Comparison of ENCODE assay signal across 16 cellular contexts in genomic region chr1:41497631-41498030, GRCh38. TPM values are rescaled to one million over a fixed set of nuclear protein-coding genes. Genes with fewer than 3 reads are reported as not detected.
A peak's percentile ranks its signal among the peaks of the same experiment; 100 is the strongest.
DNase-seq lines count a peak whose midpoint lies in the region; ATAC-seq and TF ChIP-seq lines count a peak whose summit lies in the region.
"Had no signal": no experiment of that assay in that cellular context is flagged by ENCODE, and none has a peak within 500 bp of the region (broad histone marks: within the 10 kb centered on the region; RNA-seq: fewer than 3 reads in every experiment).

No MANE protein-coding gene starts in this region.

- TF ChIP-seq POLR2A in esophagus muscularis mucosa (IDR thresholded peaks at IDR 0.05; ENCODE audit: low read depth) (no peak), tibial nerve (IDR thresholded peaks at IDR 0.05) (no peak)

- H3K27ac ChIP-seq in RWPE1 (peak overlapping the region; percentile 93), esophagus muscularis mucosa (replicated peaks in 1 of 4) (peak overlapping the region; percentile 90 to 93 (median 90)), tibial nerve (peak overlapping the region; percentile 2 to 97 (median 86))

- H3K4me1 ChIP-seq in esophagus muscularis mucosa (peaks cover 58 to 72% (median 64%) of the 10 kb centered on the region in 4 donors), tibial nerve (peaks cover 0 to 52% (median 22%) of the 10 kb centered on the region in 4 donors)

- H3K36me3 ChIP-seq in esophagus muscularis mucosa (no peaks in the 10 kb centered on the region), tibial nerve (no peaks in the 10 kb centered on the region)

- 97% methylated on average over 3 of the region's 3 CpGs for WGBS in esophagus muscularis mucosa
- 93 to 94% methylated on average over 3 of the region's 3 CpGs for WGBS in tibial nerve, 2 donors

- no peak for TF ChIP-seq CTCF in RWPE1 (conservative IDR thresholded peaks at IDR 0.05; ENCODE audit: low read depth)
- no peak for TF ChIP-seq CTCF in esophagus muscularis mucosa (IDR thresholded peaks at IDR 0.05)
- no peak for TF ChIP-seq CTCF in neural crest cell (conservative IDR thresholded peaks at IDR 0.05)
- TF ChIP-seq CTCF in tibial nerve (IDR thresholded peaks at IDR 0.05), result no peak

- DNase-seq in RWPE1 (ENCODE audit: low spot score) (no peak), esophagus muscularis mucosa (ENCODE audit: extremely low spot score) (no peak), neural crest cell (ENCODE audit: low read depth, low spot score) (no peak), tibial nerve (ENCODE audit: low spot score in 2 of 2) (no peak), NCI-H2196 treated with DMSO at 0.1 percent for 48 hours (lab: John Stamatoyannopoulos, UW; ENCODE audit: unreplicated experiment) (no peak), kidney glomerular epithelial cell (lab: John Stamatoyannopoulos, UW) (no peak)
- DNase-seq: activated CD4-positive, CD25-positive, alpha-beta regulatory T cell; DMS 273 treated with DMSO at 0.1 percent for 48 hours; erythroblast; KG1; naive thymus-derived CD8-positive, alpha-beta T cell; NCI-H524; T-helper 2 cell had no signal

- H3K27ac Mint-ChIP-seq in neural crest cell (ENCODE audit: unreplicated experiment), result no peak overlapping the region
- H3K27ac Mint-ChIP-seq: naive thymus-derived CD8-positive, alpha-beta T cell had no signal

- no peaks in the 10 kb centered on the region for H3K9me3 ChIP-seq in esophagus muscularis mucosa
- no peaks in the 10 kb centered on the region for H3K9me3 ChIP-seq in tibial nerve

- POLR2A ChIA-PET in RWPE1 (lab: Yijun Ruan, JAX; ENCODE audit: low non-redundant PET), result no interaction called here

- TF ChIP-seq EP300 in esophagus muscularis mucosa (IDR thresholded peaks at IDR 0.05) (no peak), tibial nerve (IDR thresholded peaks at IDR 0.05) (no peak)

- H3K4me3 Mint-ChIP-seq in neural crest cell, result peak overlapping the region; percentile 66

- H3K9me3 Mint-ChIP-seq in neural crest cell, result no peaks in the 10 kb centered on the region
- H3K9me3 Mint-ChIP-seq: naive thymus-derived CD8-positive, alpha-beta T cell had no signal

- H3K36me3 Mint-ChIP-seq in neural crest cell (ENCODE audit: low read depth), result no peaks in the 10 kb centered on the region
- H3K36me3 Mint-ChIP-seq: naive thymus-derived CD8-positive, alpha-beta T cell had no signal

- intact Hi-C loops in esophagus muscularis mucosa (cut with DNase I), result no loop called here

- H3K27me3 ChIP-seq in esophagus muscularis mucosa, result no peaks in the 10 kb centered on the region
- no peaks in the 10 kb centered on the region for H3K27me3 ChIP-seq in tibial nerve

- H3K4me3 ChIP-seq in esophagus muscularis mucosa, result no peak overlapping the region
- H3K4me3 ChIP-seq in tibial nerve, result no peak overlapping the region
- H3K4me3 ChIP-seq: GM12878 had no signal

- H3K27me3 Mint-ChIP-seq in neural crest cell (ENCODE audit: low read depth), result no peaks in the 10 kb centered on the region

- peaks cover 24% of the 10 kb centered on the region for H3K4me1 Mint-ChIP-seq in neural crest cell

- CTCF ChIA-PET in RWPE1 (lab: Yijun Ruan, JAX), result no interaction called here

- ATAC-seq in GM18498 (IDR thresholded peaks at IDR 0.05; ENCODE audit: unreplicated experiment), result no peak
- ATAC-seq: naive thymus-derived CD8-positive, alpha-beta T cell had no signal

RNA-seq across cellular contexts. Expression of gene EDN2, which starts 13.1 kb away (rescaled TPM):
- total RNA-seq in esophagus muscularis mucosa (1 to 10 TPM in 1 of 4 donors, under 1 TPM in 1, not detected in 2; 0.40 to 1.2 TPM), neural crest cell (not detected in 2 replicates), tibial nerve (1 to 10 TPM in 1 of 4 donors, under 1 TPM in 1, not detected in 2; 0.78 to 3.1 TPM)
- total RNA-seq: activated CD8-positive, alpha-beta memory T cell treated with anti-CD3 and anti-CD28 coated beads for 36 hours; naive thymus-derived CD8-positive, alpha-beta T cell had no signal
